ENCODE assay signal across 1 cellular context in the genomic region with DNA sequence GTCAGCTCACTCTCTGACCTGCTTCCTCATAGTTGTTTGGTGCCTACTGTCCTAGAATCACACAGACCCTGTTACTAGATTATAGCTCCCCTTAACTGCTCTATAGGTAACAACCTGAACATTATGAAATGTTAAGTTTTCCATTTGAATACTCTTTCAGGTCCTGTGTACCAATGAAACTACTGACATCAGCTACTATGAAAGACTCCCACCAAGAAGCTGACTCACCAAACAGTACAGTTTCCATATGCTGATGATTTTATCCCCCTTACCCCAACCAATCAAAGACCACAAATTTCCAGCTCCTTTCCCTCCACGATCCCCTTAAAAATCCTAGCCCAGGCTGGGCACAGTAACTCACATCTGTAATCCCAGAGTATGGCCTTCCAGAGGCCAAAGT.
TF ChIP-seq lines count a peak whose summit lies in the region.

No MANE protein-coding gene starts in this region.

TF ChIP-seq in GM12878, 131 proteins besides CTCF, POLR2A, EP300 and RAD21 (continued from another document):
- TF ChIP-seq, protein P1, sequence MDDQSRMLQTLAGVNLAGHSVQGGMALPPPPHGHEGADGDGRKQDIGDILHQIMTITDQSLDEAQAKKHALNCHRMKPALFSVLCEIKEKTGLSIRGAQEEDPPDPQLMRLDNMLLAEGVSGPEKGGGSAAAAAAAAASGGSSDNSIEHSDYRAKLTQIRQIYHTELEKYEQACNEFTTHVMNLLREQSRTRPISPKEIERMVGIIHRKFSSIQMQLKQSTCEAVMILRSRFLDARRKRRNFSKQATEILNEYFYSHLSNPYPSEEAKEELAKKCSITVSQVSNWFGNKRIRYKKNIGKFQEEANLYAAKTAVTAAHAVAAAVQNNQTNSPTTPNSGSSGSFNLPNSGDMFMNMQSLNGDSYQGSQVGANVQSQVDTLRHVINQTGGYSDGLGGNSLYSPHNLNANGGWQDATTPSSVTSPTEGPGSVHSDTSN (IDR thresholded peaks at IDR 0.05; ENCODE audit: insufficient replicate concordance, low read depth, low read length) = no peak
